ENCODE assay signal across 18 cellular contexts in the genomic region with DNA sequence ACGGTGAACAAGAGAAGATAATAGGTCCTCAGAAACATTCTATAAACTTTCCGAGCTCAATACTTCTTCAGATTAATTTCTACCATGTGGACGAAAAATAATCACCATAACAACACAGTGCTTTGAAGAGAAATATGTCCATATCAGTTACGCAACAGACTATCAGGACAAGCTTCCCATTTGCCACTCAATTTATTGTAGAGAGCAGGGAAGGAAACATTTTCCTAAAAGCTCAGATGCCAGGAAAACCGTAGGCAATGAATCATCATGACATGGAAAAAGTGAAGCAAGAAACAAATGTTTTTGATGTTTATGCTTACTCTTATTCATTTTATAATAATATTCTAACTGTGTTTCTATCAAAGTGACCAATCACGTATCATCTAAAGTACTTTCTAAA.
DNase-seq lines count a peak whose midpoint lies in the region; ATAC-seq and TF ChIP-seq lines count a peak whose summit lies in the region.
"Had no signal": no experiment of that assay in that cellular context is flagged by ENCODE, and none has a peak within 500 bp of the region (broad histone marks: within the 10 kb centered on the region; RNA-seq: fewer than 3 reads in every experiment).

No MANE protein-coding gene starts in this region.

- no peak overlapping the region for H3K4me3 ChIP-seq in mucosa of descending colon
- H3K4me3 ChIP-seq: ascending aorta, heart left ventricle, skin epidermis had no signal

- H3K4me3 Mint-ChIP-seq in activated T-cell treated with anti-CD3 and anti-CD28 coated beads, Interleukin-2, amount 50 U/mL, for 72 hours = no peak overlapping the region
- H3K4me3 Mint-ChIP-seq: activated T-cell treated with anti-CD3 and anti-CD28 coated beads, Interleukin-2, amount 50 U/mL, for 4 hours; nephron had no signal

- H3K9me3 Mint-ChIP-seq in activated T-cell treated with anti-CD3 and anti-CD28 coated beads, Interleukin-2, amount 50 U/mL, for 72 hours = no peaks in the 10 kb centered on the region
- H3K9me3 Mint-ChIP-seq: nephron had no signal

- DNase-seq in HCEC 1CT (peak; percentile 77), astrocyte of the hippocampus (ENCODE audit: low read depth, low spot score) (peak; percentile 49), left cardiac atrium (no peak), superior temporal gyrus (ENCODE audit: extremely low spot score) (peak; percentile 21), GM13976 (ENCODE audit: low spot score) (no peak), mucosa of descending colon (no peak)
- no peak for DNase-seq in activated T-cell treated with anti-CD3 and anti-CD28 coated beads, Interleukin-2, amount 50 U/mL, for 72 hours
- DNase-seq: activated T-cell treated with anti-CD3 and anti-CD28 coated beads, Interleukin-2, amount 50 U/mL, for 4 hours; Caco-2; effector memory CD4-positive, alpha-beta T cell; heart left ventricle; kidney glomerular epithelial cell; NCI-H1436; NCI-H510A had no signal

- no peaks in the 10 kb centered on the region for H3K4me1 ChIP-seq in mucosa of descending colon (ENCODE audit: low read depth)
- H3K4me1 ChIP-seq: ascending aorta had no signal

- H3K36me3 ChIP-seq in mucosa of descending colon (ENCODE audit: low read depth) = no peaks in the 10 kb centered on the region
- H3K36me3 ChIP-seq: ascending aorta, heart left ventricle had no signal

- no peaks in the 10 kb centered on the region for H3K9me3 ChIP-seq in mucosa of descending colon
- H3K9me3 ChIP-seq: ascending aorta, Caco-2 had no signal

- H3K36me3 Mint-ChIP-seq in activated T-cell treated with anti-CD3 and anti-CD28 coated beads, Interleukin-2, amount 50 U/mL, for 72 hours (ENCODE audit: insufficient read depth in 2 of 2) = no peaks in the 10 kb centered on the region

- peak; percentile 53 to 81 for ATAC-seq in left cardiac atrium
- no peak for ATAC-seq in activated T-cell treated with anti-CD3 and anti-CD28 coated beads, Interleukin-2, amount 50 U/mL, for 72 hours (replicated peaks in 1 of 2)
- ATAC-seq in GM21360 (IDR thresholded peaks at IDR 0.05; ENCODE audit: unreplicated experiment) = no peak
- ATAC-seq in mucosa of descending colon = no peak
- ATAC-seq: activated T-cell treated with anti-CD3 and anti-CD28 coated beads, Interleukin-2, amount 50 U/mL, for 4 hours had no signal

- TF ChIP-seq CTCF in GM13976 (IDR thresholded peaks at IDR 0.05; ENCODE audit: borderline replicate concordance, control extremely low read depth, extremely low read depth, insufficient read depth, missing control alignments) (no peak), mucosa of descending colon (IDR thresholded peaks at IDR 0.05) (no peak)

- H3K27ac Mint-ChIP-seq in activated T-cell treated with anti-CD3 and anti-CD28 coated beads, Interleukin-2, amount 50 U/mL, for 72 hours = no peak overlapping the region

- in situ Hi-C loops in GM13976 (cut with MboI; ENCODE audit: low sequenced_read_pairs, unreplicated experiment) = no loop called here

- H3K4me1 Mint-ChIP-seq in activated T-cell treated with anti-CD3 and anti-CD28 coated beads, Interleukin-2, amount 50 U/mL, for 72 hours (ENCODE audit: low read depth) = peaks cover 4% of the 10 kb centered on the region

- H3K27me3 Mint-ChIP-seq in activated T-cell treated with anti-CD3 and anti-CD28 coated beads, Interleukin-2, amount 50 U/mL, for 72 hours (ENCODE audit: low read depth) = peaks cover 56% of the 10 kb centered on the region

- intact Hi-C loops in left cardiac atrium (cut with DNase I) = no loop called here
- intact Hi-C loops in mucosa of descending colon (cut with DNase I, micrococcal nuclease) = no loop called here

Comparison
In these comparisons a context has a peak if more than half of its experiments do, and no peak if none do; other contexts are left out.
1. DNase-seq: peak in HCEC 1CT (single experiment), astrocyte of the hippocampus (single experiment) and superior temporal gyrus (single experiment); none in left cardiac atrium (single experiment), activated T-cell treated with anti-CD3 and anti-CD28 coated beads, Interleukin-2, amount 50 U/mL, for 72 hours (0 of 2), GM13976 (single experiment) and mucosa of descending colon (0 of 3).
2. ATAC-seq: peak in left cardiac atrium (2 of 2); none in activated T-cell treated with anti-CD3 and anti-CD28 coated beads, Interleukin-2, amount 50 U/mL, for 72 hours (0 of 2), GM21360 (single experiment) and mucosa of descending colon (single experiment).